17 cellular contexts compared by ENCODE assay signal in the genomic region with DNA sequence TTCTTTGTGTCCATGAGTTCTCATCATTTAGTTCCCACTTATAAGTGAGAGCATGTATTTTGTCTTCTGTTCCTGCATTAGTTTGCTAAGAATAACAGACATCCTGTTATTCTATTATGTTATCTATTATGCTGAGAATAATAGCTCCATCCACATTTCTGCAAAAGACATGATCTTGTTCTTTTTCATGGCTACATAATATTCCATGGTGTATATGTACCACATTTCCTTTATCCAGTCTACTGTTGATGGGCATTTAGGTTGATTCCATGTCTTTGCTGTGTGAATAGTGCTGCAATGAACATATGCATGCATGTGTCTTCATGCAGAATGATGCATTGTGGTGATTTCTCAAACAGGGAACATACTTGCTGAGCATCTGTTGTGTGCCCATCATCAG. TPM values are rescaled to one million over a fixed set of nuclear protein-coding genes. Genes with fewer than 3 reads are reported as not detected.
DNase-seq lines count a peak whose midpoint lies in the region; ATAC-seq, FAIRE-seq and TF ChIP-seq lines count a peak whose summit lies in the region.
"Had no signal": no experiment of that assay in that cellular context is flagged by ENCODE, and none has a peak within 500 bp of the region (broad histone marks: within the 10 kb centered on the region; RNA-seq: fewer than 3 reads in every experiment).

No MANE protein-coding gene starts in this region.

- H3K36me3 ChIP-seq in CD4-positive, alpha-beta memory T cell (ENCODE audit: insufficient read depth, low read length): peaks cover 21% of the 10 kb centered on the region
- H3K36me3 ChIP-seq in GM12878 (ENCODE audit: control insufficient read depth in 2 of 2, insufficient read depth in 2 of 2, low read length in 1 of 2): peaks cover 20% of the 10 kb centered on the region in 2 experiments; a peak in 3 of 4 replicates
- peaks cover 33% of the 10 kb centered on the region for H3K36me3 ChIP-seq in neutrophil
- H3K36me3 ChIP-seq in colonic mucosa: no peaks in the 10 kb centered on the region

- H3K27ac ChIP-seq in CD4-positive, alpha-beta memory T cell (ENCODE audit: low read depth, low read length): no peak overlapping the region
- no peak overlapping the region for H3K27ac ChIP-seq in GM12878 (ENCODE audit: control insufficient read depth, insufficient read depth)
- H3K27ac ChIP-seq in neutrophil: peak overlapping the region; percentile 96
- H3K27ac ChIP-seq in colonic mucosa: no peak overlapping the region
- H3K27ac ChIP-seq: C4-2B, KMS-11 had no signal

- no peaks in the 10 kb centered on the region for H4K20me1 ChIP-seq in GM12878 (ENCODE audit: control insufficient read depth, insufficient read depth)

- TF ChIP-seq POLR2A in GM12878 (IDR thresholded peaks at IDR 0.05; ENCODE audit: low read depth, low read length): no peak

- H2AFZ ChIP-seq in GM12878 (ENCODE audit: control insufficient read depth, low read depth, low read length): no peak overlapping the region

- POLR2A ChIA-PET in CD4-positive, alpha-beta memory T cell (lab: Charles Lee; ENCODE audit: partially characterized antibody): interaction anchor here (1.4 to 23.7 kb wide), 3 partner anchors 14 to 45 kb away, joined by 3 to 509 read pairs (median 6); a partner anchor contains a TSS
- POLR2A ChIA-PET in GM12878 (lab: Charles Lee): interaction anchor here (0.6 to 4.7 kb wide), 4 partner anchors 10 to 55 kb away, joined by 3 to 33 read pairs (median 8); no protein-coding TSS in a partner anchor

- no peak for TF ChIP-seq EP300 in GM12878 (IDR thresholded peaks at IDR 0.05; ENCODE audit: borderline replicate concordance in 1 of 2, control insufficient read depth in 1 of 2, low read depth in 2 of 2, low read length in 2 of 2)

- no peak overlapping the region for H3K4me3 Mint-ChIP-seq in activated CD8-positive, alpha-beta memory T cell treated with anti-CD3 and anti-CD28 coated beads, Interleukin-2, amount 10 ng/mL, durations not matched to agents 7 days and 5 days
- peak overlapping the region in 4 of 8 donors; percentile 3 to 73 (median 60) for H3K4me3 Mint-ChIP-seq in CD4-positive, alpha-beta memory T cell

- intact Hi-C loops in CD4-positive, alpha-beta memory T cell (cut with micrococcal nuclease): loop anchor here (10.0 kb wide), 1 partner anchor 51 kb away; no protein-coding TSS in a partner anchor
- intact Hi-C loops in GM12878 (cut with micrococcal nuclease; ENCODE audit: unreplicated experiment): no loop called here
- intact Hi-C loops in colonic mucosa (cut with DNase I): no loop called here

- H3K36me3 Mint-ChIP-seq in activated CD8-positive, alpha-beta memory T cell treated with anti-CD3 and anti-CD28 coated beads, Interleukin-2, amount 10 ng/mL, durations not matched to agents 7 days and 5 days: peaks cover 37% of the 10 kb centered on the region
- H3K36me3 Mint-ChIP-seq in CD4-positive, alpha-beta memory T cell: peaks cover 44 to 66% of the 10 kb centered on the region in 2 donors

- no peak for TF ChIP-seq CTCF in GM12878 (IDR thresholded peaks at IDR 0.05 in 2 of 3, conservative IDR thresholded peaks at IDR 0.05 in 1 of 3; ENCODE audit: control insufficient read depth in 2 of 3, extremely low read depth in 1 of 3, insufficient read depth in 1 of 3, low read depth in 3 of 3, low read length in 3 of 3)
- TF ChIP-seq CTCF in neutrophil (IDR thresholded peaks at IDR 0.05): no peak
- TF ChIP-seq CTCF in colonic mucosa (IDR thresholded peaks at IDR 0.05): no peak

- CTCF ChIA-PET in activated CD8-positive, alpha-beta memory T cell treated with anti-CD3 and anti-CD28 coated beads, Interleukin-2, amount 10 ng/mL, durations not matched to agents 7 days and 5 days (lab: Charles Lee): interaction anchor here (1.1 to 1.3 kb wide), 2 partner anchors 20 to 54 kb away, joined by 3 to 4 read pairs; no protein-coding TSS in a partner anchor
- CTCF ChIA-PET in CD4-positive, alpha-beta memory T cell (lab: Charles Lee; ENCODE audit: partially characterized antibody): interaction anchor here (1.0 to 2.5 kb wide), 2 partner anchors 10 to 48 kb away, joined by 3 to 17 read pairs; no protein-coding TSS in a partner anchor
- CTCF ChIA-PET in GM12878 (lab: Yijun Ruan, JAX): interaction anchor here (1.6 kb wide), 1 partner anchor 43 kb away, joined by 4 read pairs; no protein-coding TSS in a partner anchor

- H3K27me3 ChIP-seq in CD4-positive, alpha-beta memory T cell (ENCODE audit: insufficient read depth, low read length): no peaks in the 10 kb centered on the region
- H3K27me3 ChIP-seq in GM12878 (replicated peaks in 1 of 2; ENCODE audit: control insufficient read depth in 2 of 2, insufficient read depth in 2 of 2, low read length in 1 of 2): no peaks in the 10 kb centered on the region
- no peaks in the 10 kb centered on the region for H3K27me3 ChIP-seq in neutrophil
- H3K27me3 ChIP-seq in colonic mucosa: no peaks in the 10 kb centered on the region

- H3K9me3 ChIP-seq in CD4-positive, alpha-beta memory T cell (ENCODE audit: control insufficient read depth in 1 of 2, low read length in 2 of 2): no peaks in the 10 kb centered on the region
- H3K9me3 ChIP-seq in GM12878 (replicated peaks; ENCODE audit: control insufficient read depth, insufficient read depth, low read length) (peaks cover 6% of the 10 kb centered on the region; the same call in 2 of the 3 replicates), neutrophil (no peaks in the 10 kb centered on the region), colonic mucosa (no peaks in the 10 kb centered on the region)

- RAD21 ChIA-PET in GM12878 (lab: Charles Lee; ENCODE audit: unreplicated experiment): interaction anchor here (1.1 to 7.9 kb wide), 4 partner anchors 11 to 44 kb away, joined by 3 to 122 read pairs (median 42); no protein-coding TSS in a partner anchor

- H3K4me1 ChIP-seq in CD4-positive, alpha-beta memory T cell (ENCODE audit: insufficient read depth, low read length): peaks cover 94% of the 10 kb centered on the region
- H3K4me1 ChIP-seq in GM12878 (ENCODE audit: control insufficient read depth, insufficient read depth, low read length): peaks cover 53% of the 10 kb centered on the region
- H3K4me1 ChIP-seq in neutrophil (ENCODE audit: control insufficient read depth in 1 of 2, insufficient read depth in 1 of 2, low read depth in 1 of 2, low read length in 1 of 2): peaks cover 87 to 99% of the 10 kb centered on the region in 2 experiments
- no peaks in the 10 kb centered on the region for H3K4me1 ChIP-seq in colonic mucosa

- no TSS peak for BruUV-seq in GM12878 (replicated peaks; lab: Mats Ljungman, UMichigan)

- H3K4me2 ChIP-seq in GM12878 (ENCODE audit: control insufficient read depth, insufficient read depth): no peak overlapping the region
- H3K4me2 ChIP-seq: KMS-11 had no signal

- H3K9ac ChIP-seq in GM12878 (ENCODE audit: control insufficient read depth, insufficient read depth, low read length) (no peak overlapping the region), colonic mucosa (ENCODE audit: low read depth in 2 of 2, low read length in 2 of 2) (no peak overlapping the region)
- H3K9ac ChIP-seq: KMS-11 had no signal

- SMC1A ChIA-PET in GM12878 (lab: Charles Lee; ENCODE audit: uncharacterized antibody, unreplicated experiment): interaction anchor here (1.2 to 19.3 kb wide), 3 partner anchors 13 to 33 kb away, joined by 3 to 345 read pairs (median 3); a partner anchor contains a TSS

- in situ Hi-C loops in GM12878 (cut with MboI): no loop called here

- no peak for ATAC-seq in activated CD8-positive, alpha-beta memory T cell treated with anti-CD3 and anti-CD28 coated beads, Interleukin-2, amount 10 ng/mL, durations not matched to agents 7 days and 5 days
- ATAC-seq in GM12878: no peak
- no peak for ATAC-seq in HG03565 (IDR thresholded peaks at IDR 0.05; ENCODE audit: unreplicated experiment)
- ATAC-seq: Panc1 had no signal

- peak overlapping the region; percentile 37 for H3K27ac Mint-ChIP-seq in activated CD8-positive, alpha-beta memory T cell treated with anti-CD3 and anti-CD28 coated beads, Interleukin-2, amount 10 ng/mL, durations not matched to agents 7 days and 5 days
- H3K27ac Mint-ChIP-seq in CD4-positive, alpha-beta memory T cell: peak overlapping the region in 6 of 7 donors; percentile 30 to 95 (median 86)

- no peak for TF ChIP-seq RAD21 in GM12878 (IDR thresholded peaks at IDR 0.05; ENCODE audit: insufficient read depth, low read depth, low read length)

- H3K4me1 Mint-ChIP-seq in activated CD8-positive, alpha-beta memory T cell treated with anti-CD3 and anti-CD28 coated beads, Interleukin-2, amount 10 ng/mL, durations not matched to agents 7 days and 5 days: peaks cover 73% of the 10 kb centered on the region
- H3K4me1 Mint-ChIP-seq in CD4-positive, alpha-beta memory T cell: peaks cover 73 to 97% (median 86%) of the 10 kb centered on the region in 4 donors

- DNase-seq in activated CD8-positive, alpha-beta memory T cell treated with anti-CD3 and anti-CD28 coated beads, Interleukin-2, amount 10 ng/mL, durations not matched to agents 7 days and 5 days: no peak
- no peak for DNase-seq in activated CD8-positive, alpha-beta memory T cell treated with anti-CD3 and anti-CD28 coated beads for 24 hours
- no peak for DNase-seq in CD4-positive, alpha-beta memory T cell
- no peak for DNase-seq in GM12878 (ENCODE audit: low read depth, low spot score)
- DNase-seq in colonic mucosa: no peak
- DNase-seq: DMS79 treated with DMSO at 0.1 percent for 48 hours, H7, NCI-H1048, NCI-H1694 treated with DMSO at 0.1 percent for 48 hours, NCI-H226, NCI-H524 treated with DMSO at 0.1 percent for 48 hours had no signal

- FAIRE-seq in GM12878 (lab: Jason Lieb, UNC): no peak

- H3K27me3 Mint-ChIP-seq in activated CD8-positive, alpha-beta memory T cell treated with anti-CD3 and anti-CD28 coated beads, Interleukin-2, amount 10 ng/mL, durations not matched to agents 7 days and 5 days: no peaks in the 10 kb centered on the region
- H3K27me3 Mint-ChIP-seq in CD4-positive, alpha-beta memory T cell: no peaks in the 10 kb centered on the region

- H3K79me2 ChIP-seq in GM12878 (ENCODE audit: control insufficient read depth, insufficient read depth, low read length): peaks cover 72% of the 10 kb centered on the region

- no peaks in the 10 kb centered on the region for H3K9me3 Mint-ChIP-seq in activated CD8-positive, alpha-beta memory T cell treated with anti-CD3 and anti-CD28 coated beads, Interleukin-2, amount 10 ng/mL, durations not matched to agents 7 days and 5 days (ENCODE audit: low read depth)
- H3K9me3 Mint-ChIP-seq in CD4-positive, alpha-beta memory T cell: peaks cover 0 to 1% (median 0%) of the 10 kb centered on the region in 8 donors

- H3K4me3 ChIP-seq in CD4-positive, alpha-beta memory T cell (ENCODE audit: low read length in 2 of 2): no peak overlapping the region
- no peak overlapping the region for H3K4me3 ChIP-seq in GM12878
- peak overlapping the region; percentile 42 to 46 for H3K4me3 ChIP-seq in neutrophil (ENCODE audit: low read depth in 1 of 2, low read length in 1 of 2)
- no peak overlapping the region for H3K4me3 ChIP-seq in colonic mucosa

RNA-seq across cellular contexts. Expression of a gene that starts 21.4 kb away (rescaled TPM):
- total RNA-seq in activated CD8-positive, alpha-beta memory T cell treated with anti-CD3 and anti-CD28 coated beads, Interleukin-2, amount 10 ng/mL, durations not matched to agents 7 days and 5 days: 10 to 100 TPM; 48.9 to 51.2 TPM
- 10 to 100 TPM; 85.1 to 89.4 TPM for total RNA-seq in CD4-positive, alpha-beta memory T cell
- 10 to 100 TPM; 18.5 to 62.0 TPM for polyA plus RNA-seq in CD4-positive, alpha-beta memory T cell
- 260 and 296 TPM in 2 replicates for total RNA-seq in GM12878 (2013; cell fraction: nucleolus; rRNA removed)
- total RNA-seq in GM12878 (2014; rRNA removed): 36.8 and 39.5 TPM in 2 replicates
- total RNA-seq in GM12878 (2014; rRNA removed; fragmentation: Illumina TruSeq; extraction: Trizol): 24.7 and 26.5 TPM in 2 replicates
- 50.8 and 51.2 TPM in 2 replicates for total RNA-seq in GM12878 (2021)
- polyA plus RNA-seq in GM12878 (2011; ENCODE audit: low read depth): 25.1 TPM
- 34.3 and 43.9 TPM in 2 replicates for polyA plus RNA-seq in GM12878 (2011; rRNA removed)
- 42.7 and 45.7 TPM in 2 replicates for polyA plus RNA-seq in GM12878 (2011; cell fraction: cytosol; rRNA removed)
- polyA plus RNA-seq in GM12878 (2011; cell fraction: nucleus; rRNA removed): 155 and 160 TPM in 2 replicates
- 44.1 and 46.7 TPM in 2 replicates for polyA plus RNA-seq in GM12878 (2012)
- 27.3 and 34.2 TPM in 2 replicates for polyA plus RNA-seq in GM12878 (2014; fragmentation: Illumina TruSeq; extraction: Trizol)
- 1 to 10 TPM; 9.5 to 9.6 TPM for polyA plus RNA-seq in GM12878 (2014; fragmentation: Nextera tagmentation; extraction: Ambion mirVana)
- polyA plus RNA-seq in GM12878 (2014; rRNA removed): 32.9 and 33.5 TPM in 2 replicates
- 10 to 100 TPM; 36.9 to 39.5 TPM for polyA plus RNA-seq in GM12878 (2016; fragmentation: Nextera tagmentation; extraction: Ambion mirVana)
- polyA minus RNA-seq in GM12878 (2011; rRNA and poly(A)+ RNA removed): 48.9 and 95.6 TPM in 2 replicates
- polyA minus RNA-seq in GM12878 (2011; cell fraction: cytosol; rRNA and poly(A)+ RNA removed): 32.6 and 35.1 TPM in 2 replicates
- 48.0 and 66.0 TPM in 2 replicates for polyA minus RNA-seq in GM12878 (2011; cell fraction: nucleus; rRNA and poly(A)+ RNA removed)
- total RNA-seq in colonic mucosa: 1 to 10 TPM; 2.2 to 2.5 TPM
- total RNA-seq: MCF 10A had no signal

Comparison
In these comparisons a context has a peak if more than half of its experiments do, and no peak if none do; other contexts are left out.
1. H3K4me3 ChIP-seq: peak in neutrophil (2 of 2); none in CD4-positive, alpha-beta memory T cell (0 of 2), GM12878 (single experiment) and colonic mucosa (single experiment).
2. RNA of a gene that starts 21.4 kb away (total RNA-seq): 85.1 to 89.4 TPM in CD4-positive, alpha-beta memory T cell, 48.9 to 51.2 TPM in activated CD8-positive, alpha-beta memory T cell treated with anti-CD3 and anti-CD28 coated beads, Interleukin-2, amount 10 ng/mL, durations not matched to agents 7 days and 5 days and 24.7 to 296 TPM in GM12878; 2.2 to 2.5 TPM in colonic mucosa; every median in the first group is over 4 times any median in the second.